In the genomic region with DNA sequence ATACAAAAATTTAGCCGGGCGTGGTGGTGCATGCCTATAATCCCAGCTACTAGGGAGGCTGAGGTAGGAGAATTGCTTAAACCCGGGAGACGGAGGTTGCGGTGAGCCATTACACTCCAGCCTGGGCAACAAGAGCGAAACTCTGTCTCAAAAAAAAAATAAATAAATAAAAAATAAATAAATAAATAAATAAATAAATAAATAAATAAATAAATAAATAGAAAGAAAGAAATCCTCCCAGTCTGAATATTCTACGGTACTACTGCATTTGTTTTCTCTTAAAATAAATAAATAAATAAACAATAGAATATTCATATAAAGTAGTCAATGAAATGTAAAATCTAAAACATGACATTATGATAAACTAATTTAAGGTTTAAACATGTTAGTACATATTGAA, we compare ENCODE assay signal across 5 cellular contexts. TPM values are rescaled to one million over a fixed set of nuclear protein-coding genes. Genes with fewer than 3 reads are reported as not detected.
A peak's percentile ranks its signal among the peaks of the same experiment; 100 is the strongest.
DNase-seq lines count a peak whose midpoint lies in the region; ATAC-seq, FAIRE-seq and TF ChIP-seq lines count a peak whose summit lies in the region.
"Not testable (repeated sequence)": the region's sequence is repeated elsewhere in the genome, so short reads cannot be mapped to it uniquely, and the experiment has no call there.

No MANE protein-coding gene starts in this region.

- whole genome bisulfite sequencing in A549 (ENCODE audit: missing lambda C conversion rate) = 97% methylated on average over 7 of the region's 7 CpGs
- 98% methylated on average over 7 of the region's 7 CpGs for WGBS in pancreas, 2 donors

- not testable (repeated sequence) for TF ChIP-seq RAD21 in A549 (conservative IDR thresholded peaks at IDR 0.05 in 1 of 2, IDR thresholded peaks at IDR 0.05 in 1 of 2)

- not testable (repeated sequence) for ATAC-seq in A549, pancreas

- not testable (repeated sequence) for TF ChIP-seq CTCF in A549 (IDR thresholded peaks at IDR 0.05); HEK293 (tag by site-specific recombination; IDR thresholded peaks at IDR 0.05); pancreas (IDR thresholded peaks at IDR 0.05)

- not testable (repeated sequence) for H3K4me1 ChIP-seq in A549; HEK293 (ENCODE audit: control insufficient read depth, insufficient read depth, low read length); pancreas

- peaks cover 30 to 40% of the 10 kb centered on the region in 2 experiments for H3K36me3 ChIP-seq in HEK293 (ENCODE audit: control insufficient read depth in 2 of 2, insufficient read depth in 1 of 2, low read length in 2 of 2)
- peaks cover 0 to 35% (median 5%) of the 10 kb centered on the region in 3 donors for H3K36me3 ChIP-seq in pancreas

- not testable (repeated sequence) for DNase-seq in A549 (ENCODE audit: low read depth in 1 of 2, low spot score in 1 of 2); frontal cortex (ENCODE audit: low spot score in 2 of 2); pancreas

- intact Hi-C loops in pancreas (cut with DNase I) = not testable (repeated sequence)

- not testable (repeated sequence) for H3K4me2 ChIP-seq in A549

- CTCF ChIA-PET in A549 (lab: Yijun Ruan, JAX); HEK293 (lab: Yijun Ruan, JAX): not testable (repeated sequence)

- H3K9me3 ChIP-seq in A549; HEK293 (ENCODE audit: control insufficient read depth, insufficient read depth, low read depth, low read length); pancreas: not testable (repeated sequence)

- POLR2A ChIA-PET in A549 (lab: Yijun Ruan, JAX); HEK293 (lab: Yijun Ruan, JAX): not testable (repeated sequence)

- H3K4me3 ChIP-seq in A549; HEK293 (ENCODE audit: low read depth, low read length); pancreas: not testable (repeated sequence)

- not testable (repeated sequence) for TF ChIP-seq EP300 in A549 (IDR thresholded peaks at IDR 0.05)

- not testable (repeated sequence) for TF ChIP-seq POLR2A in A549 (IDR thresholded peaks at IDR 0.05; ENCODE audit: low read length)

- H3K27me3 ChIP-seq in pancreas = not testable (repeated sequence)

- FAIRE-seq in A549 (lab: Jason Lieb, UNC) = not testable (repeated sequence)
- FAIRE-seq in TTC549 (lab: Jason Lieb, UNC) (peak; percentile 56), frontal cortex (lab: Jason Lieb, UNC) (peak; percentile 94), pancreas (lab: Jason Lieb, UNC) (peak; percentile 97)

- not testable (repeated sequence) for H3K27ac ChIP-seq in A549; HEK293 (ENCODE audit: extremely low read depth, low read depth, low read length); pancreas

TF ChIP-seq in A549, 52 proteins besides CTCF, POLR2A, EP300 and RAD21:
- TF ChIP-seq ZC3H11A (IDR thresholded peaks at IDR 0.05) = peak; percentile 40

TF ChIP-seq in HEK293, 187 proteins besides CTCF, POLR2A, EP300 and RAD21 (continues in another document):
- TF ChIP-seq, protein P1, sequence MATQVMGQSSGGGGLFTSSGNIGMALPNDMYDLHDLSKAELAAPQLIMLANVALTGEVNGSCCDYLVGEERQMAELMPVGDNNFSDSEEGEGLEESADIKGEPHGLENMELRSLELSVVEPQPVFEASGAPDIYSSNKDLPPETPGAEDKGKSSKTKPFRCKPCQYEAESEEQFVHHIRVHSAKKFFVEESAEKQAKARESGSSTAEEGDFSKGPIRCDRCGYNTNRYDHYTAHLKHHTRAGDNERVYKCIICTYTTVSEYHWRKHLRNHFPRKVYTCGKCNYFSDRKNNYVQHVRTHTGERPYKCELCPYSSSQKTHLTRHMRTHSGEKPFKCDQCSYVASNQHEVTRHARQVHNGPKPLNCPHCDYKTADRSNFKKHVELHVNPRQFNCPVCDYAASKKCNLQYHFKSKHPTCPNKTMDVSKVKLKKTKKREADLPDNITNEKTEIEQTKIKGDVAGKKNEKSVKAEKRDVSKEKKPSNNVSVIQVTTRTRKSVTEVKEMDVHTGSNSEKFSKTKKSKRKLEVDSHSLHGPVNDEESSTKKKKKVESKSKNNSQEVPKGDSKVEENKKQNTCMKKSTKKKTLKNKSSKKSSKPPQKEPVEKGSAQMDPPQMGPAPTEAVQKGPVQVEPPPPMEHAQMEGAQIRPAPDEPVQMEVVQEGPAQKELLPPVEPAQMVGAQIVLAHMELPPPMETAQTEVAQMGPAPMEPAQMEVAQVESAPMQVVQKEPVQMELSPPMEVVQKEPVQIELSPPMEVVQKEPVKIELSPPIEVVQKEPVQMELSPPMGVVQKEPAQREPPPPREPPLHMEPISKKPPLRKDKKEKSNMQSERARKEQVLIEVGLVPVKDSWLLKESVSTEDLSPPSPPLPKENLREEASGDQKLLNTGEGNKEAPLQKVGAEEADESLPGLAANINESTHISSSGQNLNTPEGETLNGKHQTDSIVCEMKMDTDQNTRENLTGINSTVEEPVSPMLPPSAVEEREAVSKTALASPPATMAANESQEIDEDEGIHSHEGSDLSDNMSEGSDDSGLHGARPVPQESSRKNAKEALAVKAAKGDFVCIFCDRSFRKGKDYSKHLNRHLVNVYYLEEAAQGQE (tag by site-specific recombination; IDR thresholded peaks at IDR 0.05) = peak; percentile 83
- 0 out of 2 replicates have a peak, but pooled peaks have one; percentile 31 for TF ChIP-seq ZNF560 (tag by site-specific recombination; IDR thresholded peaks at IDR 0.05; ENCODE audit: borderline replicate concordance)
- TF ChIP-seq ZNF791 (tag by site-specific recombination; IDR thresholded peaks at IDR 0.05) = 0 out of 2 replicates have a peak, but pooled peaks have one; percentile 38
- TF ChIP-seq ZNF629 (tag by site-specific recombination; IDR thresholded peaks at IDR 0.05) = peak; percentile 58; the same call in 1 of the 2 replicates
- TF ChIP-seq ZNF510 (tag by site-specific recombination; IDR thresholded peaks at IDR 0.05; ENCODE audit: insufficient replicate concordance) = peak; percentile 80
- TF ChIP-seq, protein P2, sequence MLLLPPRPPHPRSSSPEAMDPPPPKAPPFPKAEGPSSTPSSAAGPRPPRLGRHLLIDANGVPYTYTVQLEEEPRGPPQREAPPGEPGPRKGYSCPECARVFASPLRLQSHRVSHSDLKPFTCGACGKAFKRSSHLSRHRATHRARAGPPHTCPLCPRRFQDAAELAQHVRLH (tag by site-specific recombination; IDR thresholded peaks at IDR 0.05) = 0 out of 2 replicates have a peak, but pooled peaks have one; percentile 67
- peak; percentile 57; the same call in 1 of the 2 replicates for TF ChIP-seq ZNF433 (tag by site-specific recombination; IDR thresholded peaks at IDR 0.05; ENCODE audit: low read depth)
- TF ChIP-seq ZNF555 (tag by site-specific recombination; conservative IDR thresholded peaks at IDR 0.05) = peak; percentile 80
- peak; percentile 66; the same call in 1 of the 2 replicates for TF ChIP-seq ZNF266 (tag by site-specific recombination; IDR thresholded peaks at IDR 0.05; ENCODE audit: low read depth)
- peak; percentile 56 for TF ChIP-seq ZXDB (tag by site-specific recombination; IDR thresholded peaks at IDR 0.05)
- TF ChIP-seq ZNF426 (tag by site-specific recombination; IDR thresholded peaks at IDR 0.05) = peak; percentile 87
- peak; percentile 29; the same call in 1 of the 2 replicates for TF ChIP-seq ZNF341 (tag by site-specific recombination; IDR thresholded peaks at IDR 0.05; ENCODE audit: low read depth)
- TF ChIP-seq ZNF140 (tag by site-specific recombination; IDR thresholded peaks at IDR 0.05) = peak; percentile 45; the same call in 1 of the 2 replicates
- peak; percentile 78 for TF ChIP-seq ZBTB8A (tag by site-specific recombination; IDR thresholded peaks at IDR 0.05)
- TF ChIP-seq ZNF558 (tag by site-specific recombination; IDR thresholded peaks at IDR 0.05) = peak; percentile 76
- peak; percentile 90; the same call in 1 of the 2 replicates for TF ChIP-seq ZNF202 (tag by site-specific recombination; IDR thresholded peaks at IDR 0.05; ENCODE audit: borderline replicate concordance)
- TF ChIP-seq ZNF654 (tag by site-specific recombination; IDR thresholded peaks at IDR 0.05; ENCODE audit: low read depth) = peak; percentile 18; the same call in 1 of the 2 replicates
- TF ChIP-seq ZNF623 (tag by site-specific recombination; IDR thresholded peaks at IDR 0.05) = peak; percentile 71
- 0 out of 2 replicates have a peak, but pooled peaks have one; percentile 59 for TF ChIP-seq ZFP37 (tag by site-specific recombination; IDR thresholded peaks at IDR 0.05)

RNA-seq across cellular contexts. Expression of a gene that starts 13.0 kb away (rescaled TPM):
- polyA plus RNA-seq in A549 (2011; rRNA removed) (94.4 and 95.0 TPM in 2 replicates), A549 (2017; fragmentation: RNase III; extraction: RNeasy Plus Mini Kit Qiagen cat#74134 plus additional on column Dnase treatment) (51.8 to 56.7 TPM (median 53.1 TPM) in 3 replicates), pancreas (10 to 100 TPM; 44.4 to 46.4 TPM)
- 104 and 121 TPM in 2 replicates for polyA plus RNA-seq in A549 (2012; cell fraction: cytosol; rRNA removed)
- polyA plus RNA-seq in A549 (2012; cell fraction: nucleus; rRNA removed) = 57.5 and 70.9 TPM in 2 replicates
- polyA minus RNA-seq in A549 (2011; rRNA and poly(A)+ RNA removed) = 22.4 and 24.4 TPM in 2 replicates
- total RNA-seq in frontal cortex (44.8 TPM), pancreas (10 to 100 TPM; 23.8 to 44.0 (median 34.0) TPM)
